ENCODE assay signal across 20 cellular contexts in genomic region chr7:42726066-42726785, GRCh38.
DNase-seq lines count a peak whose midpoint lies in the region; ATAC-seq, FAIRE-seq and TF ChIP-seq lines count a peak whose summit lies in the region.
"Had no signal": no experiment of that assay in that cellular context is flagged by ENCODE, and none has a peak within 500 bp of the region (broad histone marks: within the 10 kb centered on the region; RNA-seq: fewer than 3 reads in every experiment).

No MANE protein-coding gene starts in this region.

- TF ChIP-seq CTCF in AG09319 (IDR thresholded peaks at IDR 0.05; ENCODE audit: low read depth, low read length), result no peak
- TF ChIP-seq CTCF in fibroblast of mammary gland (conservative IDR thresholded peaks at IDR 0.05; ENCODE audit: control insufficient read depth, insufficient read depth, low read depth, low read length), result no peak
- no peak for TF ChIP-seq CTCF in gastrocnemius medialis (IDR thresholded peaks at IDR 0.05 in 4 of 5, conservative IDR thresholded peaks at IDR 0.05 in 1 of 5)

- H3K36me3 ChIP-seq in adipocyte (ENCODE audit: control insufficient read depth, insufficient read depth, low read length, severe bottlenecking) (no peaks in the 10 kb centered on the region), gastrocnemius medialis (no peaks in the 10 kb centered on the region)
- H3K36me3 ChIP-seq: BLaER1 had no signal

- H3K4me1 ChIP-seq in adipocyte (ENCODE audit: control insufficient read depth, insufficient read depth, low read length), result peaks cover 21% of the 10 kb centered on the region
- no peaks in the 10 kb centered on the region for H3K4me1 ChIP-seq in gastrocnemius medialis

- intact Hi-C loops in gastrocnemius medialis (cut with DNase I; ENCODE audit: low total_unique reads), result no loop called here

- ATAC-seq in gastrocnemius medialis (peak in 1 of 2 donors; percentile 46), HG03280 (IDR thresholded peaks at IDR 0.05; ENCODE audit: unreplicated experiment) (no peak), HG03135 (IDR thresholded peaks at IDR 0.05; ENCODE audit: unreplicated experiment) (no peak)
- ATAC-seq: Right ventricle myocardium inferior had no signal

- peak overlapping the region; percentile 46 for H3K9ac ChIP-seq in adipocyte (ENCODE audit: low read length)
- H3K9ac ChIP-seq: BLaER1 had no signal

- H3K4me3 ChIP-seq in adipocyte (ENCODE audit: low read length), result peak overlapping the region; percentile 20
- H3K4me3 ChIP-seq in fibroblast of mammary gland (ENCODE audit: control insufficient read depth, low read depth, low read length), result no peak overlapping the region
- H3K4me3 ChIP-seq in gastrocnemius medialis, result no peak overlapping the region
- H3K4me3 ChIP-seq: BLaER1, SK-N-MC had no signal

- TF ChIP-seq POLR2A in gastrocnemius medialis (IDR thresholded peaks at IDR 0.05), result no peak

- H3K9me3 ChIP-seq in adipocyte (ENCODE audit: control insufficient read depth, low read length) (no peaks in the 10 kb centered on the region), gastrocnemius medialis (no peaks in the 10 kb centered on the region)
- H3K9me3 ChIP-seq: BLaER1 had no signal

- peak overlapping the region in 3 of 4 donors; percentile 17 to 59 (median 38) for H3K27ac ChIP-seq in gastrocnemius medialis
- H3K27ac ChIP-seq: BLaER1, SK-N-MC had no signal

- peak; percentile 11 for DNase-seq in AG09319 (ENCODE audit: extremely low read depth, low read depth)
- no peak for DNase-seq in adipocyte (ENCODE audit: low read depth)
- DNase-seq in fibroblast of mammary gland (ENCODE audit: low read depth), result peak; percentile 78
- no peak for DNase-seq in gastrocnemius medialis
- DNase-seq in urothelium cell line (ENCODE audit: low spot score), result no peak
- no peak for DNase-seq in NCI-H146 treated with DMSO at 0.1 percent for 48 hours (lab: John Stamatoyannopoulos, UW; ENCODE audit: unreplicated experiment)
- DNase-seq: COR-L47, HFFc6, IMR-90, NCI-H1417, NCI-H2029, NCI-H2171 treated with DMSO at 0.1 percent for 48 hours, NCI-H82 had no signal

- in situ Hi-C loops in gastrocnemius medialis (cut with MboI; ENCODE audit: low sequenced_read_pairs in 4 of 4), result no loop called here

- no peak for FAIRE-seq in urothelium cell line (lab: Jason Lieb, UNC)
- FAIRE-seq: A204.1, G401.6 had no signal

- H3K27me3 ChIP-seq in adipocyte (replicated peaks; ENCODE audit: control insufficient read depth, insufficient read depth, low read length), result no peaks in the 10 kb centered on the region
- no peaks in the 10 kb centered on the region for H3K27me3 ChIP-seq in gastrocnemius medialis
- H3K27me3 ChIP-seq: BLaER1 had no signal

Comparison
In these comparisons a context has a peak if more than half of its experiments do, and no peak if none do; other contexts are left out.
1. DNase-seq: peak in AG09319 (single experiment) and fibroblast of mammary gland (single experiment); none in adipocyte (single experiment), gastrocnemius medialis (0 of 2), urothelium cell line (single experiment) and NCI-H146 treated with DMSO at 0.1 percent for 48 hours (single experiment).